Comparison of ENCODE assay signal across 8 cellular contexts in genomic region chr17:2335726-2336214, GRCh38. TPM values are rescaled to one million over a fixed set of nuclear protein-coding genes. Genes with fewer than 3 reads are reported as not detected.
A peak's percentile ranks its signal among the peaks of the same experiment; 100 is the strongest.
DNase-seq lines count a peak whose midpoint lies in the region; ATAC-seq, FAIRE-seq and TF ChIP-seq lines count a peak whose summit lies in the region.

No MANE protein-coding gene starts in this region.

- H3K9ac ChIP-seq in HUES48 (ENCODE audit: low read depth, low read length) (peak overlapping the region; percentile 95), mammary epithelial cell (ENCODE audit: insufficient read depth, low read length) (peak overlapping the region; percentile 94)

- H3K36me3 ChIP-seq in HUES48 (ENCODE audit: control insufficient read depth, insufficient read depth, low read length): peaks cover 47% of the 10 kb centered on the region
- H3K36me3 ChIP-seq in mammary epithelial cell (ENCODE audit: insufficient read depth, low read length): peaks cover 37% of the 10 kb centered on the region

- intact Hi-C loops in mammary epithelial cell (cut with micrococcal nuclease): loop anchor here (1.0 to 5.0 kb wide), 4 partner anchors 14 to 67 kb away; partner anchors contain the start of genes MNT, SMG6 and SRR

- H3K9me3 ChIP-seq in HUES48 (ENCODE audit: control insufficient read depth, insufficient read depth, low read length): no peaks in the 10 kb centered on the region
- H3K9me3 ChIP-seq in mammary epithelial cell (replicated peaks; ENCODE audit: insufficient read depth, low read length): no peaks in the 10 kb centered on the region

- CTCF ChIA-PET in mammary epithelial cell (lab: Charles Lee; ENCODE audit: low non-redundant PET): no interaction called here

- H4K20me1 ChIP-seq in mammary epithelial cell (ENCODE audit: insufficient read depth, low read length): no peaks in the 10 kb centered on the region

- no peak for DNase-seq in mammary epithelial cell
- DNase-seq in medulla oblongata (ENCODE audit: extremely low spot score): peak; percentile 14
- peak; percentile 9 for DNase-seq in urothelium cell line (ENCODE audit: low spot score)
- DNase-seq in DMS153 (lab: John Stamatoyannopoulos, UW): no peak

- H3K27ac ChIP-seq in C4-2B (peak overlapping the region; percentile 92), HUES48 (ENCODE audit: low read depth, low read length) (peak overlapping the region; percentile 93), mammary epithelial cell (ENCODE audit: insufficient read depth, low read depth, low read length) (peak overlapping the region; percentile 83)

- TSS peak; percentile 61 for BruUV-seq in mammary epithelial cell (replicated peaks; lab: Mats Ljungman, UMichigan)

- WGBS in mammary epithelial cell (ENCODE audit: low coverage, missing lambda C conversion rate): 0% methylated on average over 15 of the region's 17 CpGs

- H2AFZ ChIP-seq in mammary epithelial cell (ENCODE audit: low read depth, low read length): peak overlapping the region; percentile 90

- dilution Hi-C loops in mammary epithelial cell (cut with HindIII; ENCODE audit: low sequenced_read_pairs): no loop called here

- H3K4me3 ChIP-seq in HUES48 (ENCODE audit: low read depth, low read length): peak overlapping the region; percentile 96
- peak overlapping the region; percentile 67 to 89 (median 87) for H3K4me3 ChIP-seq in mammary epithelial cell (replicated peaks in 1 of 3; ENCODE audit: insufficient read depth in 1 of 3, low read depth in 2 of 3, low read length in 3 of 3)

- ATAC-seq in HG03432 (IDR thresholded peaks at IDR 0.05; ENCODE audit: unreplicated experiment): no peak
- no peak for ATAC-seq in HG03135 (IDR thresholded peaks at IDR 0.05; ENCODE audit: unreplicated experiment)

- no peak for FAIRE-seq in urothelium cell line (lab: Jason Lieb, UNC)

- H3K4me2 ChIP-seq in mammary epithelial cell (ENCODE audit: insufficient read depth, low read depth, low read length): peak overlapping the region; percentile 99

- TF ChIP-seq CTCF in C4-2B (conservative IDR thresholded peaks at IDR 0.05) (no peak), mammary epithelial cell (conservative IDR thresholded peaks at IDR 0.05 in 1 of 2, IDR thresholded peaks at IDR 0.05 in 1 of 2; ENCODE audit: extremely low read depth in 1 of 2, insufficient read depth in 1 of 2, low read depth in 1 of 2, low read length in 2 of 2) (no peak)

- peaks cover 56% of the 10 kb centered on the region for H3K79me2 ChIP-seq in mammary epithelial cell (ENCODE audit: insufficient read depth, low read length)

- H3K4me1 ChIP-seq in HUES48 (ENCODE audit: control insufficient read depth, insufficient read depth, low read length) (peaks cover 21% of the 10 kb centered on the region), mammary epithelial cell (ENCODE audit: insufficient read depth, low read length) (peaks cover 21% of the 10 kb centered on the region)

- H3K27me3 ChIP-seq in HUES48 (ENCODE audit: control insufficient read depth, insufficient read depth, low read length) (no peaks in the 10 kb centered on the region), mammary epithelial cell (ENCODE audit: insufficient read depth, low read length) (no peaks in the 10 kb centered on the region)

- in situ Hi-C loops in mammary epithelial cell (cut with MboI; ENCODE audit: low sequenced_read_pairs in 2 of 2): no loop called here

RNA-seq across cellular contexts. Expression of gene TSR1, which starts 0.5 kb away (rescaled TPM):
- 10 to 100 TPM; 51.0 to 51.5 TPM for total RNA-seq in mammary epithelial cell
- polyA plus RNA-seq in mammary epithelial cell: 15.9 TPM
- 23.9 TPM for polyA minus RNA-seq in mammary epithelial cell

RNA-seq across cellular contexts. Expression of gene SGSM2, which starts 1.5 kb away (rescaled TPM):
- total RNA-seq in mammary epithelial cell: 10 to 100 TPM; 28.2 to 32.5 TPM
- polyA plus RNA-seq in mammary epithelial cell: 24.4 TPM
- 30.1 TPM for polyA minus RNA-seq in mammary epithelial cell

RNA-seq across cellular contexts. Expression of gene SRR, which starts 32.0 kb away (rescaled TPM):
- total RNA-seq in mammary epithelial cell: 10 to 100 TPM in 1 of 2 donors, 1 to 10 TPM in 1; 9.8 to 18.5 TPM
- 23.6 TPM for polyA plus RNA-seq in mammary epithelial cell
- polyA minus RNA-seq in mammary epithelial cell: 60.3 TPM

RNA-seq across cellular contexts. Expression of gene SMG6, which starts 32.2 kb away (rescaled TPM):
- 10 to 100 TPM; 22.8 to 27.7 TPM for total RNA-seq in mammary epithelial cell
- polyA plus RNA-seq in mammary epithelial cell: 6.1 TPM
- 129 TPM for polyA minus RNA-seq in mammary epithelial cell

Comparison
In these comparisons a context has a peak if more than half of its experiments do, and no peak if none do; other contexts are left out.
1. DNase-seq: peak in medulla oblongata (single experiment) and urothelium cell line (single experiment); none in mammary epithelial cell (single experiment) and DMS153 (single experiment).
2. Peak in every context shown above with its lines, with median percentiles within 50 percentile points of each other: H3K27ac ChIP-seq.